ENCODE assay signal across 15 cellular contexts in genomic region chr7:76985924-76986717, GRCh38. TPM values are rescaled to one million over a fixed set of nuclear protein-coding genes. Genes with fewer than 3 reads are reported as not detected.
"Had no signal": no experiment of that assay in that cellular context is flagged by ENCODE, and none has a peak within 500 bp of the region (broad histone marks: within the 10 kb centered on the region; RNA-seq: fewer than 3 reads in every experiment).

No MANE protein-coding gene starts in this region.

RNA-seq across cellular contexts. Expression of gene SPDYE17, which starts 46.0 kb away (rescaled TPM):
- total RNA-seq: activated CD4-positive, alpha-beta T cell treated with anti-CD3 and anti-CD28 coated beads for 36 hours; activated CD4-positive, alpha-beta T cell treated with anti-CD3 and anti-CD28 coated beads, Interleukin-2, amount 10 ng/mL, durations not matched to agents 7 days and 5 days; activated CD8-positive, alpha-beta T cell treated with anti-CD3 and anti-CD28 coated beads, Interleukin-2, amount 10 ng/mL, durations not matched to agents 7 days and 5 days; activated naive CD4-positive, alpha-beta T cell treated with anti-CD3 and anti-CD28 coated beads for 36 hours; activated T-cell treated with anti-CD3 and anti-CD28 coated beads, Interleukin-2, amount 50 U/mL, for 4 hours; activated T-helper 1 cell treated with anti-CD3 and anti-CD28 coated beads, Interleukin-12 subunit alpha, Interleukin-12 subunit beta, Interleukin-2, Interleukin-4 antibody, amounts not matched to agents 30 ng/mL and 10 ng/mL and 1 ng/mL, durations not matched to agents 14 hours and 24 hours and 36 hours; bronchial epithelial cell; MCF 10A; OCI-LY7; PC-9; Right ventricle myocardium superior; SJCRH30; T-helper 1 cell treated with Interleukin-12 subunit alpha and Interleukin-12 subunit beta and Interleukin-4 antibody, amounts not matched to agents 30 ng/mL and 1 ng/mL, for 36 hours; T-helper 2 cell treated with Interferon-gamma antibody and Interleukin-4, amounts not matched to agents 100 ng/mL and 5 ng/mL, for 36 hours; WTC11 had no signal
